9 cellular contexts compared by ENCODE assay signal in genomic region chr22:40535189-40535512, GRCh38.
A peak's percentile ranks its signal among the peaks of the same experiment; 100 is the strongest.
DNase-seq lines count a peak whose midpoint lies in the region; ATAC-seq, FAIRE-seq and TF ChIP-seq lines count a peak whose summit lies in the region.
"Had no signal": no experiment of that assay in that cellular context is flagged by ENCODE, and none has a peak within 500 bp of the region (broad histone marks: within the 10 kb centered on the region; RNA-seq: fewer than 3 reads in every experiment).

No MANE protein-coding gene starts in this region.

- no peak for TF ChIP-seq CTCF in activated CD8-positive, alpha-beta T cell treated with anti-CD3 and anti-CD28 coated beads for 36 hours (IDR thresholded peaks at IDR 0.05)
- TF ChIP-seq CTCF in keratinocyte (optimal IDR thresholded peaks at IDR 0.05 in 1 of 3, IDR thresholded peaks at IDR 0.05 in 1 of 3, conservative IDR thresholded peaks at IDR 0.05 in 1 of 3; ENCODE audit: extremely low read depth in 1 of 3, insufficient read depth in 2 of 3, low read length in 3 of 3) = no peak
- no peak for TF ChIP-seq CTCF in thyroid gland (IDR thresholded peaks at IDR 0.05)

- DNase-seq in activated CD8-positive, alpha-beta memory T cell treated with anti-CD3 and anti-CD28 coated beads, Interleukin-2, amount 10 ng/mL, durations not matched to agents 7 days and 5 days = no peak
- no peak for DNase-seq in activated CD8-positive, alpha-beta memory T cell treated with anti-CD3 and anti-CD28 coated beads, Interleukin-2, amount 50 U/mL, for 48 hours
- no peak for DNase-seq in activated CD8-positive, alpha-beta T cell treated with anti-CD3 and anti-CD28 coated beads for 36 hours
- no peak for DNase-seq in keratinocyte (ENCODE audit: low read depth, low spot score)
- DNase-seq in thyroid gland = no peak
- no peak for DNase-seq in AG20443 (ENCODE audit: low spot score)
- no peak for DNase-seq in UCSD-AML1 (lab: John Stamatoyannopoulos, UW; ENCODE audit: unreplicated experiment)
- DNase-seq in stimulated activated CD4-positive, alpha-beta T cell treated with anti-CD3 and anti-CD28 coated beads, Interleukin-12 subunit alpha, Interleukin-12 subunit beta, amount 100 ng/mL, for 4 hours = no peak
- DNase-seq: NK-92 treated with Interleukin-12 subunit alpha and Interleukin-12 subunit beta, amount 100 ng/mL, for 24 hours had no signal

- peaks cover 52% of the 10 kb centered on the region for H3K4me1 Mint-ChIP-seq in activated CD8-positive, alpha-beta memory T cell treated with anti-CD3 and anti-CD28 coated beads, Interleukin-2, amount 10 ng/mL, durations not matched to agents 7 days and 5 days
- peaks cover 53% of the 10 kb centered on the region for H3K4me1 Mint-ChIP-seq in activated CD8-positive, alpha-beta T cell treated with anti-CD3 and anti-CD28 coated beads for 36 hours (ENCODE audit: low read depth)

- H3K9me3 Mint-ChIP-seq in activated CD8-positive, alpha-beta memory T cell treated with anti-CD3 and anti-CD28 coated beads, Interleukin-2, amount 10 ng/mL, durations not matched to agents 7 days and 5 days (ENCODE audit: low read depth) = peaks cover 2% of the 10 kb centered on the region
- no peaks in the 10 kb centered on the region for H3K9me3 Mint-ChIP-seq in activated CD8-positive, alpha-beta T cell treated with anti-CD3 and anti-CD28 coated beads for 36 hours

- H2AFZ ChIP-seq in keratinocyte (ENCODE audit: control insufficient read depth, low read length) = no peak overlapping the region

- H3K36me3 Mint-ChIP-seq in activated CD8-positive, alpha-beta memory T cell treated with anti-CD3 and anti-CD28 coated beads, Interleukin-2, amount 10 ng/mL, durations not matched to agents 7 days and 5 days = peaks cover 8% of the 10 kb centered on the region
- H3K36me3 Mint-ChIP-seq in activated CD8-positive, alpha-beta T cell treated with anti-CD3 and anti-CD28 coated beads for 36 hours (ENCODE audit: low read depth) = peaks cover 2% of the 10 kb centered on the region

- peak overlapping the region; percentile 78 for H3K4me2 ChIP-seq in keratinocyte (ENCODE audit: control insufficient read depth, extremely low read depth, insufficient read depth, low read depth, low read length)

- H3K27ac ChIP-seq in keratinocyte (ENCODE audit: control insufficient read depth, insufficient read depth, low read length) (peak overlapping the region; percentile 69), thyroid gland (peak overlapping the region; percentile 4 to 68 (median 64))

- no peak for TF ChIP-seq POLR2A in thyroid gland (IDR thresholded peaks at IDR 0.05)

- H3K4me1 ChIP-seq in keratinocyte (ENCODE audit: control insufficient read depth, extremely low read depth, insufficient read depth, low read length) (peaks cover 42% of the 10 kb centered on the region), thyroid gland (peaks cover 45 to 48% of the 10 kb centered on the region in 2 donors)

- H3K4me3 Mint-ChIP-seq in activated CD8-positive, alpha-beta memory T cell treated with anti-CD3 and anti-CD28 coated beads, Interleukin-2, amount 10 ng/mL, durations not matched to agents 7 days and 5 days = no peak overlapping the region
- peak overlapping the region; percentile 74 for H3K4me3 Mint-ChIP-seq in activated CD8-positive, alpha-beta T cell treated with anti-CD3 and anti-CD28 coated beads for 36 hours

- CTCF ChIA-PET in activated CD8-positive, alpha-beta memory T cell treated with anti-CD3 and anti-CD28 coated beads, Interleukin-2, amount 10 ng/mL, durations not matched to agents 7 days and 5 days (lab: Charles Lee) = interaction anchor here (1.0 to 8.1 kb wide), 6 partner anchors 10 to 114 kb away, joined by 3 to 82 read pairs (median 6); no protein-coding TSS in a partner anchor
- CTCF ChIA-PET in activated CD8-positive, alpha-beta T cell treated with anti-CD3 and anti-CD28 coated beads for 36 hours (lab: Charles Lee) = interaction anchor here (0.7 to 3.4 kb wide), 5 partner anchors 10 to 324 kb away, joined by 3 to 27 read pairs (median 5); no protein-coding TSS in a partner anchor

- 70 to 81% methylated on average over 2 of the region's 2 CpGs for WGBS in thyroid gland, 2 donors

- ATAC-seq in activated CD8-positive, alpha-beta memory T cell treated with anti-CD3 and anti-CD28 coated beads, Interleukin-2, amount 10 ng/mL, durations not matched to agents 7 days and 5 days = no peak
- peak; percentile 6 for ATAC-seq in activated CD8-positive, alpha-beta T cell treated with anti-CD3 and anti-CD28 coated beads for 36 hours

- H3K9me3 ChIP-seq in keratinocyte (ENCODE audit: control insufficient read depth, low read depth, low read length) = no peaks in the 10 kb centered on the region
- H3K9me3 ChIP-seq in thyroid gland = no peaks in the 10 kb centered on the region

- no peak for FAIRE-seq in keratinocyte (lab: Jason Lieb, UNC)

- H3K4me3 ChIP-seq in keratinocyte (ENCODE audit: control insufficient read depth in 2 of 3, extremely low read depth in 1 of 3, insufficient read depth in 2 of 3, low read depth in 1 of 3, low read length in 3 of 3) (no peak overlapping the region), thyroid gland (replicated peaks in 1 of 3) (no peak overlapping the region)

- H3K9ac ChIP-seq in keratinocyte (ENCODE audit: control insufficient read depth, extremely low read depth, insufficient read depth, low read length) = no peak overlapping the region

- no peaks in the 10 kb centered on the region for H3K36me3 ChIP-seq in keratinocyte (ENCODE audit: control insufficient read depth in 2 of 2, extremely low read depth in 1 of 2, insufficient read depth in 2 of 2, low read length in 2 of 2)
- no peaks in the 10 kb centered on the region for H3K36me3 ChIP-seq in thyroid gland

- peak overlapping the region; percentile 91 for H3K27ac Mint-ChIP-seq in activated CD8-positive, alpha-beta memory T cell treated with anti-CD3 and anti-CD28 coated beads, Interleukin-2, amount 10 ng/mL, durations not matched to agents 7 days and 5 days
- peak overlapping the region; percentile 83 for H3K27ac Mint-ChIP-seq in activated CD8-positive, alpha-beta T cell treated with anti-CD3 and anti-CD28 coated beads for 36 hours

- no peaks in the 10 kb centered on the region for H4K20me1 ChIP-seq in keratinocyte (ENCODE audit: control insufficient read depth, extremely low read depth, insufficient read depth, low read length)

- H3K9me1 ChIP-seq in keratinocyte (ENCODE audit: control insufficient read depth, extremely low read depth, insufficient read depth, low read length) = no peaks in the 10 kb centered on the region

- POLR2A ChIA-PET in activated CD8-positive, alpha-beta T cell treated with anti-CD3 and anti-CD28 coated beads for 36 hours (lab: Charles Lee) = no interaction called here

- peaks cover 44% of the 10 kb centered on the region for H3K79me2 ChIP-seq in keratinocyte (ENCODE audit: control insufficient read depth, insufficient read depth, low read length)

- dilution Hi-C loops in keratinocyte (cut with MboI; ENCODE audit: extremely low pct_ligation_motif_present, low sequenced_read_pairs) = loop anchor here (25.0 kb wide), 1 partner anchor 102 kb away; the partner anchor contains the start of gene MRTFA

- intact Hi-C loops in activated CD8-positive, alpha-beta T cell treated with anti-CD3 and anti-CD28 coated beads for 36 hours (cut with micrococcal nuclease) = no loop called here
- intact Hi-C loops in thyroid gland (cut with DNase I) = no loop called here

- H3K27me3 Mint-ChIP-seq in activated CD8-positive, alpha-beta memory T cell treated with anti-CD3 and anti-CD28 coated beads, Interleukin-2, amount 10 ng/mL, durations not matched to agents 7 days and 5 days = no peaks in the 10 kb centered on the region
- no peaks in the 10 kb centered on the region for H3K27me3 Mint-ChIP-seq in activated CD8-positive, alpha-beta T cell treated with anti-CD3 and anti-CD28 coated beads for 36 hours

- H3K27me3 ChIP-seq in keratinocyte (ENCODE audit: control insufficient read depth, extremely low read depth, insufficient read depth, low read length) = no peaks in the 10 kb centered on the region
- no peaks in the 10 kb centered on the region for H3K27me3 ChIP-seq in thyroid gland
